8 cellular contexts compared by ENCODE assay signal in genomic region chr21:33543505-33544129, GRCh38. TPM values are rescaled to one million over a fixed set of nuclear protein-coding genes. Genes with fewer than 3 reads are reported as not detected.
DNase-seq lines count a peak whose midpoint lies in the region; ATAC-seq, FAIRE-seq and TF ChIP-seq lines count a peak whose summit lies in the region.

No MANE protein-coding gene starts in this region.

- CTCF ChIA-PET in HepG2 (lab: Yijun Ruan, JAX; ENCODE audit: low intra/inter-chr PET ratio, low total read pairs): no interaction called here

- H3K9me3 ChIP-seq in Peyer's patch (no peaks in the 10 kb centered on the region), breast epithelium (no peaks in the 10 kb centered on the region), HepG2 (ENCODE audit: low read length) (no peaks in the 10 kb centered on the region)

- H3K36me3 ChIP-seq in ACC112 (ENCODE audit: insufficient read depth, low read length): peaks cover 16% of the 10 kb centered on the region
- peaks cover 0 to 28% (median 0%) of the 10 kb centered on the region in 3 donors for H3K36me3 ChIP-seq in Peyer's patch
- no peaks in the 10 kb centered on the region for H3K36me3 ChIP-seq in breast epithelium
- H3K36me3 ChIP-seq in HepG2 (replicated peaks in 1 of 2; ENCODE audit: control insufficient read depth in 1 of 2, insufficient read depth in 2 of 2, low read length in 2 of 2): peaks cover 2 to 22% of the 10 kb centered on the region in 2 experiments; a peak in 4 of 5 replicates

- peaks cover 85% of the 10 kb centered on the region for H3K79me2 ChIP-seq in ACC112 (ENCODE audit: control insufficient read depth, insufficient read depth, low read length, unreplicated experiment)
- H3K79me2 ChIP-seq in HepG2 (ENCODE audit: insufficient read depth, low read length): peaks cover 85% of the 10 kb centered on the region

- peaks cover 45% of the 10 kb centered on the region for H4K20me1 ChIP-seq in HepG2 (ENCODE audit: insufficient read depth, low read length)

- H3K4me1 ChIP-seq in ACC112 (ENCODE audit: control insufficient read depth, insufficient read depth, low read length, unreplicated experiment) (peaks cover 23% of the 10 kb centered on the region), Peyer's patch (peaks cover 0 to 32% (median 9%) of the 10 kb centered on the region in 4 donors), breast epithelium (no peaks in the 10 kb centered on the region), HepG2 (ENCODE audit: insufficient read depth, low read length) (peaks cover 26% of the 10 kb centered on the region)

- H2AFZ ChIP-seq in ACC112 (ENCODE audit: low read length, unreplicated experiment): no peak overlapping the region
- H2AFZ ChIP-seq in HepG2 (ENCODE audit: low read length): no peak overlapping the region

- TF ChIP-seq POLR2A in Peyer's patch (IDR thresholded peaks at IDR 0.05) (no peak), breast epithelium (IDR thresholded peaks at IDR 0.05) (no peak), HepG2 (IDR thresholded peaks at IDR 0.05; ENCODE audit: insufficient read depth in 1 of 2, low read depth in 2 of 2, low read length in 2 of 2) (no peak)

- peak overlapping the region; percentile 95 for H3K27ac ChIP-seq in ACC112 (ENCODE audit: low read depth, low read length)
- peak overlapping the region; percentile 87 to 100 (median 98) for H3K27ac ChIP-seq in Peyer's patch
- peak overlapping the region; percentile 99 for H3K27ac ChIP-seq in breast epithelium
- peak overlapping the region; percentile 100 for H3K27ac ChIP-seq in HepG2 (ENCODE audit: extremely low read length, insufficient read depth, low read length)

- FAIRE-seq in HepG2 (lab: Jason Lieb, UNC): no peak

- H3K4me3 ChIP-seq in ACC112 (ENCODE audit: low read depth, low read length) (peak overlapping the region; percentile 93), Peyer's patch (peak overlapping the region; percentile 71 to 85 (median 78)), breast epithelium (peak overlapping the region; percentile 66 to 78 (median 74)), HepG2 (replicated peaks in 1 of 3; ENCODE audit: insufficient read depth in 1 of 3, low read depth in 2 of 3, low read length in 3 of 3) (peak overlapping the region; percentile 85 to 98 (median 91))

- under 1% methylated on average over 26 of the region's 26 CpGs for WGBS in HepG2 (ENCODE audit: low lambda C conversion rate)

- no TSS peak for BruUV-seq in HepG2 (replicated peaks; lab: Mats Ljungman, UMichigan)

- peak in 2 of 3 donors; percentile 46 to 82 for DNase-seq in Peyer's patch
- DNase-seq in breast epithelium (ENCODE audit: low spot score in 2 of 2): peak; percentile 67 to 71
- DNase-seq in HepG2 (ENCODE audit: low spot score): no peak
- peak; percentile 70 for DNase-seq in stimulated activated CD4-positive, alpha-beta T cell treated with anti-CD3 and anti-CD28 coated beads, Interleukin-4, amount 100 ng/mL, for 1 hour
- no peak for DNase-seq in T1000 (lab: John Stamatoyannopoulos, UW)
- DNase-seq in HPDE6-E6E7 (ENCODE audit: extremely low spot score): no peak

- intact Hi-C loops in breast epithelium (cut with DNase I; ENCODE audit: low total_unique reads) (no loop called here), HepG2 (cut with micrococcal nuclease; ENCODE audit: unreplicated experiment) (loop anchor here (2.0 to 5.0 kb wide), 2 partner anchors 15 to 44 kb away; partner anchors contain the start of gene DONSON)

- POLR2A ChIA-PET in HepG2 (lab: Yijun Ruan, JAX): interaction anchor here (0.6 to 2.7 kb wide), 10 partner anchors 8 to 101 kb away, joined by 3 to 19 read pairs (median 4); partner anchors contain the start of genes DNAJC28, DONSON and TMEM50B

- ATAC-seq in GM21447 (IDR thresholded peaks at IDR 0.05; ENCODE audit: unreplicated experiment): peak; percentile 20
- ATAC-seq in HepG2: peak; percentile 27

- in situ Hi-C loops in HepG2 (cut with HindIII; ENCODE audit: extremely low pct_ligation_motif_present, low pct_unique_long_range_greater_than_20kb): no loop called here

- peak overlapping the region; percentile 100 for H3K9ac ChIP-seq in HepG2 (ENCODE audit: insufficient read depth, low read depth, low read length)

- H3K27me3 ChIP-seq in ACC112 (ENCODE audit: insufficient read depth, low read length) (no peaks in the 10 kb centered on the region), Peyer's patch (no peaks in the 10 kb centered on the region), breast epithelium (no peaks in the 10 kb centered on the region), HepG2 (ENCODE audit: control insufficient read depth in 1 of 2, insufficient read depth in 2 of 2, low read length in 2 of 2) (no peaks in the 10 kb centered on the region; a peak in 1 of 5 replicates)

- TF ChIP-seq CTCF in Peyer's patch (IDR thresholded peaks at IDR 0.05): no peak
- no peak for TF ChIP-seq CTCF in breast epithelium (IDR thresholded peaks at IDR 0.05)
- TF ChIP-seq CTCF in HepG2 (CRISPR knock-in tag; IDR thresholded peaks at IDR 0.05): no peak

- H3K4me2 ChIP-seq in HepG2 (ENCODE audit: low read depth, low read length): peak overlapping the region; percentile 87

- no peak for TF ChIP-seq RAD21 in HepG2 (CRISPR knock-in tag; IDR thresholded peaks at IDR 0.05)

- TF ChIP-seq EP300 in HepG2 (IDR thresholded peaks at IDR 0.05; ENCODE audit: low read depth in 2 of 2, low read length in 2 of 2) (no peak), HepG2 (CRISPR knock-in tag; IDR thresholded peaks at IDR 0.05; ENCODE audit: borderline replicate concordance) (no peak)

RNA-seq across cellular contexts. Expression of gene SON, which starts 0.8 kb away (rescaled TPM):
- total RNA-seq in Peyer's patch (1,000 to 10,000 TPM in 1 of 4 donors, 100 to 1,000 TPM in 3; 285 to 1,432 (median 485) TPM), breast epithelium (100 to 1,000 TPM; 265 to 355 (median 330) TPM), HepG2 (2016; rRNA removed; fragmentation: Illumina TruSeq; extraction: Trizol) (78.3 and 291 TPM in 2 replicates)
- 8.5 and 9.3 TPM in 2 replicates for total RNA-seq in HepG2 (2016; cell fraction: cytosol; rRNA removed; fragmentation: Illumina TruSeq; extraction: Trizol; ENCODE audit: low read depth)
- 71.9 and 282 TPM in 2 replicates for total RNA-seq in HepG2 (2016; cell fraction: insoluble cytoplasmic fraction; rRNA removed; fragmentation: Illumina TruSeq; extraction: Trizol)
- total RNA-seq in HepG2 (2016; cell fraction: membrane; rRNA removed; fragmentation: Illumina TruSeq; extraction: Trizol): 38.8 and 42.6 TPM in 2 replicates
- 173 and 188 TPM in 2 replicates for total RNA-seq in HepG2 (2016; cell fraction: nucleus; rRNA removed; fragmentation: Illumina TruSeq; extraction: Trizol)
- 60.8 and 61.3 TPM in 2 replicates for polyA plus RNA-seq in HepG2 (2011; rRNA removed)
- polyA plus RNA-seq in HepG2 (2011; cell fraction: cytosol; rRNA removed): 27.3 and 38.0 TPM in 2 replicates
- polyA plus RNA-seq in HepG2 (2011; cell fraction: nucleus; rRNA removed): 184 and 204 TPM in 2 replicates
- 121 and 128 TPM in 2 replicates for polyA plus RNA-seq in HepG2 (2012)
- 4.6 and 5.8 TPM in 2 replicates for polyA plus RNA-seq in HepG2 (2016; cell fraction: cytosol; fragmentation: Illumina TruSeq; extraction: Trizol; ENCODE audit: low read depth)
- 116 and 145 TPM in 2 replicates for polyA plus RNA-seq in HepG2 (2016; cell fraction: insoluble cytoplasmic fraction; fragmentation: Illumina TruSeq; extraction: Trizol; ENCODE audit: low read depth)
- polyA plus RNA-seq in HepG2 (2016; cell fraction: membrane; fragmentation: Illumina TruSeq; extraction: Trizol; ENCODE audit: low read depth): 16.5 and 18.3 TPM in 2 replicates
- 242 and 248 TPM in 2 replicates for polyA plus RNA-seq in HepG2 (2016; cell fraction: nucleus; fragmentation: Illumina TruSeq; extraction: Trizol; ENCODE audit: insufficient read depth, low read depth)
- 192 and 202 TPM in 2 replicates for polyA minus RNA-seq in HepG2 (2011; rRNA and poly(A)+ RNA removed; ENCODE audit: low replicate concordance)
- polyA minus RNA-seq in HepG2 (2011; cell fraction: cytosol; rRNA and poly(A)+ RNA removed): 80.6 and 107 TPM in 2 replicates
- 280 and 289 TPM in 2 replicates for polyA minus RNA-seq in HepG2 (2011; cell fraction: nucleus; rRNA and poly(A)+ RNA removed)

RNA-seq across cellular contexts. Expression of gene GART, which starts 1.7 kb away (rescaled TPM):
- total RNA-seq in Peyer's patch: 10 to 100 TPM; 45.4 to 69.0 (median 61.7) TPM
- total RNA-seq in breast epithelium: 10 to 100 TPM; 80.6 to 90.8 (median 89.4) TPM
- total RNA-seq in HepG2 (2016; rRNA removed; fragmentation: Illumina TruSeq; extraction: Trizol): 109 and 151 TPM in 2 replicates
- total RNA-seq in HepG2 (2016; cell fraction: cytosol; rRNA removed; fragmentation: Illumina TruSeq; extraction: Trizol; ENCODE audit: low read depth): 31.1 and 36.8 TPM in 2 replicates
- total RNA-seq in HepG2 (2016; cell fraction: insoluble cytoplasmic fraction; rRNA removed; fragmentation: Illumina TruSeq; extraction: Trizol): 113 and 146 TPM in 2 replicates
- total RNA-seq in HepG2 (2016; cell fraction: membrane; rRNA removed; fragmentation: Illumina TruSeq; extraction: Trizol): 32.8 and 39.5 TPM in 2 replicates
- 90.9 and 99.5 TPM in 2 replicates for total RNA-seq in HepG2 (2016; cell fraction: nucleus; rRNA removed; fragmentation: Illumina TruSeq; extraction: Trizol)
- 17.7 and 17.9 TPM in 2 replicates for polyA plus RNA-seq in HepG2 (2011; rRNA removed)
- 9.6 and 13.2 TPM in 2 replicates for polyA plus RNA-seq in HepG2 (2011; cell fraction: cytosol; rRNA removed)
- polyA plus RNA-seq in HepG2 (2011; cell fraction: nucleus; rRNA removed): 19.9 and 27.1 TPM in 2 replicates
- polyA plus RNA-seq in HepG2 (2012): 50.5 and 59.0 TPM in 2 replicates
- polyA plus RNA-seq in HepG2 (2016; cell fraction: cytosol; fragmentation: Illumina TruSeq; extraction: Trizol; ENCODE audit: low read depth): 4.4 and 5.6 TPM in 2 replicates
- 99.4 and 99.8 TPM in 2 replicates for polyA plus RNA-seq in HepG2 (2016; cell fraction: insoluble cytoplasmic fraction; fragmentation: Illumina TruSeq; extraction: Trizol; ENCODE audit: low read depth)
- 8.6 and 10.6 TPM in 2 replicates for polyA plus RNA-seq in HepG2 (2016; cell fraction: membrane; fragmentation: Illumina TruSeq; extraction: Trizol; ENCODE audit: low read depth)
- polyA plus RNA-seq in HepG2 (2016; cell fraction: nucleus; fragmentation: Illumina TruSeq; extraction: Trizol; ENCODE audit: insufficient read depth, low read depth): 70.2 and 73.8 TPM in 2 replicates
- 15.8 and 35.7 TPM in 2 replicates for polyA minus RNA-seq in HepG2 (2011; rRNA and poly(A)+ RNA removed; ENCODE audit: low replicate concordance)
- polyA minus RNA-seq in HepG2 (2011; cell fraction: cytosol; rRNA and poly(A)+ RNA removed): 21.5 and 23.0 TPM in 2 replicates
- polyA minus RNA-seq in HepG2 (2011; cell fraction: nucleus; rRNA and poly(A)+ RNA removed): 73.8 and 95.2 TPM in 2 replicates

RNA-seq across cellular contexts. Expression of gene DONSON, which starts 44.9 kb away (rescaled TPM):
- total RNA-seq in Peyer's patch: 10 to 100 TPM in 2 of 4 donors, 1 to 10 TPM in 2; 9.2 to 26.3 (median 10.7) TPM
- 10 to 100 TPM in 1 of 3 donors, 1 to 10 TPM in 2; 6.6 to 10.1 (median 9.2) TPM for total RNA-seq in breast epithelium
- 60.8 and 63.6 TPM in 2 replicates for total RNA-seq in HepG2 (2016; rRNA removed; fragmentation: Illumina TruSeq; extraction: Trizol)
- total RNA-seq in HepG2 (2016; cell fraction: cytosol; rRNA removed; fragmentation: Illumina TruSeq; extraction: Trizol; ENCODE audit: low read depth): 19.3 and 25.7 TPM in 2 replicates
- 63.7 and 64.8 TPM in 2 replicates for total RNA-seq in HepG2 (2016; cell fraction: insoluble cytoplasmic fraction; rRNA removed; fragmentation: Illumina TruSeq; extraction: Trizol)
- 39.0 and 44.1 TPM in 2 replicates for total RNA-seq in HepG2 (2016; cell fraction: membrane; rRNA removed; fragmentation: Illumina TruSeq; extraction: Trizol)
- 49.7 and 57.4 TPM in 2 replicates for total RNA-seq in HepG2 (2016; cell fraction: nucleus; rRNA removed; fragmentation: Illumina TruSeq; extraction: Trizol)
- polyA plus RNA-seq in HepG2 (2011; rRNA removed): 23.8 and 35.4 TPM in 2 replicates
- 14.5 and 16.8 TPM in 2 replicates for polyA plus RNA-seq in HepG2 (2011; cell fraction: cytosol; rRNA removed)
- polyA plus RNA-seq in HepG2 (2011; cell fraction: nucleus; rRNA removed): 32.1 and 34.6 TPM in 2 replicates
- 27.0 and 35.7 TPM in 2 replicates for polyA plus RNA-seq in HepG2 (2012)
- 14.8 and 16.8 TPM in 2 replicates for polyA plus RNA-seq in HepG2 (2016; cell fraction: cytosol; fragmentation: Illumina TruSeq; extraction: Trizol; ENCODE audit: low read depth)
- 70.4 and 76.8 TPM in 2 replicates for polyA plus RNA-seq in HepG2 (2016; cell fraction: insoluble cytoplasmic fraction; fragmentation: Illumina TruSeq; extraction: Trizol; ENCODE audit: low read depth)
- polyA plus RNA-seq in HepG2 (2016; cell fraction: membrane; fragmentation: Illumina TruSeq; extraction: Trizol; ENCODE audit: low read depth): 27.4 and 32.3 TPM in 2 replicates
- polyA plus RNA-seq in HepG2 (2016; cell fraction: nucleus; fragmentation: Illumina TruSeq; extraction: Trizol; ENCODE audit: insufficient read depth, low read depth): 91.6 and 102 TPM in 2 replicates
- 21.0 and 36.0 TPM in 2 replicates for polyA minus RNA-seq in HepG2 (2011; rRNA and poly(A)+ RNA removed; ENCODE audit: low replicate concordance)
- polyA minus RNA-seq in HepG2 (2011; cell fraction: cytosol; rRNA and poly(A)+ RNA removed): 14.6 and 17.7 TPM in 2 replicates
- 23.7 and 27.5 TPM in 2 replicates for polyA minus RNA-seq in HepG2 (2011; cell fraction: nucleus; rRNA and poly(A)+ RNA removed)

RNA-seq across cellular contexts. Expression of gene DNAJC28, which starts 52.1 kb away (rescaled TPM):
- total RNA-seq in Peyer's patch (1 to 10 TPM in 3 of 4 donors, not detected in 1; 1.9 to 4.4 (median 2.5) TPM), breast epithelium (1 to 10 TPM; 2.0 to 3.0 (median 2.2) TPM), HepG2 (2016; rRNA removed; fragmentation: Illumina TruSeq; extraction: Trizol) (2.5 and 3.3 TPM in 2 replicates)
- 0.35 and 0.71 TPM in 2 replicates for total RNA-seq in HepG2 (2016; cell fraction: cytosol; rRNA removed; fragmentation: Illumina TruSeq; extraction: Trizol; ENCODE audit: low read depth)
- 2.5 and 2.7 TPM in 2 replicates for total RNA-seq in HepG2 (2016; cell fraction: insoluble cytoplasmic fraction; rRNA removed; fragmentation: Illumina TruSeq; extraction: Trizol)
- total RNA-seq in HepG2 (2016; cell fraction: membrane; rRNA removed; fragmentation: Illumina TruSeq; extraction: Trizol): 1.2 and 1.7 TPM in 2 replicates
- total RNA-seq in HepG2 (2016; cell fraction: nucleus; rRNA removed; fragmentation: Illumina TruSeq; extraction: Trizol): 1.7 and 3.3 TPM in 2 replicates
- 1.1 and 1.5 TPM in 2 replicates for polyA plus RNA-seq in HepG2 (2011; rRNA removed)
- polyA plus RNA-seq in HepG2 (2011; cell fraction: cytosol; rRNA removed): 0.54 and 1.0 TPM in 2 replicates
- polyA plus RNA-seq in HepG2 (2011; cell fraction: nucleus; rRNA removed): 0.63 and 1.3 TPM in 2 replicates
- 1.1 and 1.2 TPM in 2 replicates for polyA plus RNA-seq in HepG2 (2012)
- 0.41 and 0.62 TPM in 2 replicates for polyA plus RNA-seq in HepG2 (2016; cell fraction: cytosol; fragmentation: Illumina TruSeq; extraction: Trizol; ENCODE audit: low read depth)
- polyA plus RNA-seq in HepG2 (2016; cell fraction: insoluble cytoplasmic fraction; fragmentation: Illumina TruSeq; extraction: Trizol; ENCODE audit: low read depth): 2.8 and 2.9 TPM in 2 replicates
- 0.46 and 0.74 TPM in 2 replicates for polyA plus RNA-seq in HepG2 (2016; cell fraction: membrane; fragmentation: Illumina TruSeq; extraction: Trizol; ENCODE audit: low read depth)
- 3.3 and 3.5 TPM in 2 replicates for polyA plus RNA-seq in HepG2 (2016; cell fraction: nucleus; fragmentation: Illumina TruSeq; extraction: Trizol; ENCODE audit: insufficient read depth, low read depth)
- 0.10 and 0.16 TPM in 2 replicates for polyA minus RNA-seq in HepG2 (2011; rRNA and poly(A)+ RNA removed; ENCODE audit: low replicate concordance)
- polyA minus RNA-seq in HepG2 (2011; cell fraction: cytosol; rRNA and poly(A)+ RNA removed): 0.40 and 0.70 TPM in 2 replicates
- 1.8 and 3.1 TPM in 2 replicates for polyA minus RNA-seq in HepG2 (2011; cell fraction: nucleus; rRNA and poly(A)+ RNA removed)

Comparison
In these comparisons a context has a peak if more than half of its experiments do, and no peak if none do; other contexts are left out.
1. DNase-seq: peak in Peyer's patch (2 of 3), breast epithelium (2 of 2) and stimulated activated CD4-positive, alpha-beta T cell treated with anti-CD3 and anti-CD28 coated beads, Interleukin-4, amount 100 ng/mL, for 1 hour (single experiment); none in HepG2 (single experiment), T1000 (single experiment) and HPDE6-E6E7 (single experiment).
2. Peak in every context shown above with its lines, with median percentiles within 50 percentile points of each other: H3K27ac ChIP-seq and H3K4me3 ChIP-seq.